In the genomic region with DNA sequence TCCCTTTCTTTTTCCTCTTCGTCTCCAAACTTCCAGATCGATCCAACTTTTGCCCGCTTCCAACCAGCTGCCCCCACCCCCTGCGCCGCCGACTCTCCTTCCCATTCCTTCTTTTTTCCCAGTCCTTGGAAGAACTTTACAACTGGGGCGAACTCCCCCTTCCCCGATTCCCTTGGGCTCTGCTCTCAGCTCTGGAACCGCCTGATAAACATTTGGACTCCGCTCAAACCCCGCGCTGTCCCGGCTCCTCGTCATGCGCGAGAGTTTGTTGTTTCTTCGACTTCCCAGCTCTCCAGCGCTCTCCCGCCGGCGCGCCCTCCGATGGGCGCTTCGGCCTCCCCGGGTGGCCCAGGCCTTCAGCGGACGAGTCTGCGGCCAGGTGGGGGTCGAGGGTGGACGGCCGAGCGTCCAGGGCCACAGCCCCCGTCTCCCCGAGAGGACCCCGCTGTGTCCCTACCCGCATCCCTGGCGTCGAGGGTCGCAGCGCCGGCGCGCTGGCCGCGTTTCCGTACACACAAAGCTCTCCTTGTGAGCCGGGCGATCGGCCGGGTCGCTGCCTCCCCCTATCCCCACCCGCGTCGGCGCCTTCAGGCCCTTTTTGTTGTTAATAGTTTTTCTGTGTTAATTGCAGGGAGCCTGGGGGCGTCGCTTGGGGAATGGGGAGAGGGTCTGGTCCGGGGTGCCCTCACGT, we compare ENCODE assay signal across 1 cellular context.
TF ChIP-seq lines count a peak whose summit lies in the region.

No MANE protein-coding gene starts in this region.

TF ChIP-seq in SK-N-SH treated with all-trans-retinoic acid at 6 μM for 48 hours, 23 proteins besides CTCF, POLR2A, EP300 and RAD21 (continued from another document):
- TF ChIP-seq, protein P1, sequence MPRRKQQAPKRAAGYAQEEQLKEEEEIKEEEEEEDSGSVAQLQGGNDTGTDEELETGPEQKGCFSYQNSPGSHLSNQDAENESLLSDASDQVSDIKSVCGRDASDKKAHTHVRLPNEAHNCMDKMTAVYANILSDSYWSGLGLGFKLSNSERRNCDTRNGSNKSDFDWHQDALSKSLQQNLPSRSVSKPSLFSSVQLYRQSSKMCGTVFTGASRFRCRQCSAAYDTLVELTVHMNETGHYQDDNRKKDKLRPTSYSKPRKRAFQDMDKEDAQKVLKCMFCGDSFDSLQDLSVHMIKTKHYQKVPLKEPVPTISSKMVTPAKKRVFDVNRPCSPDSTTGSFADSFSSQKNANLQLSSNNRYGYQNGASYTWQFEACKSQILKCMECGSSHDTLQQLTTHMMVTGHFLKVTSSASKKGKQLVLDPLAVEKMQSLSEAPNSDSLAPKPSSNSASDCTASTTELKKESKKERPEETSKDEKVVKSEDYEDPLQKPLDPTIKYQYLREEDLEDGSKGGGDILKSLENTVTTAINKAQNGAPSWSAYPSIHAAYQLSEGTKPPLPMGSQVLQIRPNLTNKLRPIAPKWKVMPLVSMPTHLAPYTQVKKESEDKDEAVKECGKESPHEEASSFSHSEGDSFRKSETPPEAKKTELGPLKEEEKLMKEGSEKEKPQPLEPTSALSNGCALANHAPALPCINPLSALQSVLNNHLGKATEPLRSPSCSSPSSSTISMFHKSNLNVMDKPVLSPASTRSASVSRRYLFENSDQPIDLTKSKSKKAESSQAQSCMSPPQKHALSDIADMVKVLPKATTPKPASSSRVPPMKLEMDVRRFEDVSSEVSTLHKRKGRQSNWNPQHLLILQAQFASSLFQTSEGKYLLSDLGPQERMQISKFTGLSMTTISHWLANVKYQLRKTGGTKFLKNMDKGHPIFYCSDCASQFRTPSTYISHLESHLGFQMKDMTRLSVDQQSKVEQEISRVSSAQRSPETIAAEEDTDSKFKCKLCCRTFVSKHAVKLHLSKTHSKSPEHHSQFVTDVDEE (CRISPR knock-in tag; IDR thresholded peaks at IDR 0.05), result no peak
- TF ChIP-seq ZNF8 (CRISPR knock-in tag; IDR thresholded peaks at IDR 0.05) (no peak), ARNTL (CRISPR knock-in tag; IDR thresholded peaks at IDR 0.05; ENCODE audit: borderline replicate concordance, low read depth) (no peak), BACH2 (CRISPR knock-in tag; IDR thresholded peaks at IDR 0.05; ENCODE audit: borderline replicate concordance) (no peak), SNAI2 (CRISPR knock-in tag; IDR thresholded peaks at IDR 0.05) (no peak), ZNF70 (CRISPR knock-in tag; IDR thresholded peaks at IDR 0.05) (no peak)
TF ChIP-seq in SK-N-SH treated with all-trans-retinoic acid at 6 μM for 48 hours: peak in this region for 0.
